ENCODE assay signal across 8 cellular contexts in genomic region chr3:152471814-152472605, GRCh38.
DNase-seq lines count a peak whose midpoint lies in the region; ATAC-seq and TF ChIP-seq lines count a peak whose summit lies in the region.

No MANE protein-coding gene starts in this region.

- peak; percentile 81 for DNase-seq in A673 (ENCODE audit: low spot score)
- peak; percentile 25 for DNase-seq in GM13977 (ENCODE audit: low spot score)
- peak; percentile 23 for DNase-seq in NCI-H446 treated with DMSO at 0.1 percent for 48 hours (lab: John Stamatoyannopoulos, UW)
- DNase-seq in activated CD4-positive, alpha-beta T cell treated with anti-CD3 and anti-CD28 coated beads, Interleukin-2, amount 50 U/mL, for 4 hours: peak; percentile 65 to 73
- peak in 8 of 10 donors; percentile 33 to 74 (median 55) for DNase-seq in dorsolateral prefrontal cortex
- DNase-seq in mesenchymal stem cell: peak; percentile 59
- peak; percentile 16 to 45 for DNase-seq in stimulated activated CD8-positive, alpha-beta memory T cell treated with anti-CD3 and anti-CD28 coated beads, Interleukin-4, amount 100 ng/mL, for 1 hour (ENCODE audit: low read depth in 2 of 2, low spot score in 1 of 2)

- no peak overlapping the region for H3K18ac ChIP-seq in mesenchymal stem cell (ENCODE audit: low read depth in 1 of 2, low read length in 2 of 2)

- H3K79me1 ChIP-seq in mesenchymal stem cell (replicated peaks; ENCODE audit: low read length, poor library complexity, severe bottlenecking): no peaks in the 10 kb centered on the region

- H3K4me2 ChIP-seq in mesenchymal stem cell (ENCODE audit: low read length, poor library complexity, severe bottlenecking): no peak overlapping the region

- H3K4me3 ChIP-seq in A673 (ENCODE audit: low read depth, low read length, poor library complexity, severe bottlenecking): peak overlapping the region; percentile 20
- peak overlapping the region in 57 of 59 donors; percentile 1 to 64 (median 38) for H3K4me3 ChIP-seq in dorsolateral prefrontal cortex
- peak overlapping the region in 1 of 2 experiments; percentile 47 for H3K4me3 ChIP-seq in mesenchymal stem cell (ENCODE audit: insufficient read depth in 1 of 2, low read depth in 1 of 2, low read length in 2 of 2)

- no TSS peak for BruUV-seq in A673 (replicated peaks; lab: Mats Ljungman, UMichigan)

- no peak overlapping the region for H2BK12ac ChIP-seq in mesenchymal stem cell (ENCODE audit: low read length in 2 of 2)

- peak overlapping the region; percentile 87 for H3K9ac ChIP-seq in mesenchymal stem cell (ENCODE audit: low read length)

- no peaks in the 10 kb centered on the region for H3K27me3 ChIP-seq in A673 (replicated peaks; ENCODE audit: insufficient read depth, low read depth, low read length, poor library complexity)
- no peaks in the 10 kb centered on the region for H3K27me3 ChIP-seq in dorsolateral prefrontal cortex
- no peaks in the 10 kb centered on the region for H3K27me3 ChIP-seq in mesenchymal stem cell (ENCODE audit: control insufficient read depth in 1 of 2, insufficient read depth in 1 of 2, low read length in 2 of 2)

- H3K14ac ChIP-seq in mesenchymal stem cell (ENCODE audit: low read length in 2 of 2): no peak overlapping the region

- H3K4me1 ChIP-seq in A673 (ENCODE audit: insufficient read depth, low read length, poor library complexity, severe bottlenecking) (no peaks in the 10 kb centered on the region), mesenchymal stem cell (ENCODE audit: control insufficient read depth, insufficient read depth, low read depth, low read length) (no peaks in the 10 kb centered on the region)

- H3K27ac ChIP-seq in A673 (ENCODE audit: low read depth, low read length, poor library complexity, severe bottlenecking) (no peak overlapping the region), dorsolateral prefrontal cortex (peak overlapping the region in 13 of 59 donors; percentile 19 to 59 (median 40)), mesenchymal stem cell (ENCODE audit: low read length, poor library complexity, severe bottlenecking) (no peak overlapping the region)

- H3K36me3 ChIP-seq in A673 (ENCODE audit: insufficient read depth, low read length, poor library complexity, severe bottlenecking): no peaks in the 10 kb centered on the region
- H3K36me3 ChIP-seq in mesenchymal stem cell (ENCODE audit: control insufficient read depth in 1 of 2, insufficient read depth in 2 of 2, low read depth in 1 of 2, low read length in 2 of 2): peaks cover 0 to 3% of the 10 kb centered on the region in 2 experiments

- ATAC-seq in HG02981 (IDR thresholded peaks at IDR 0.05; ENCODE audit: unreplicated experiment): peak; percentile 68

- intact Hi-C loops in A673 (cut with micrococcal nuclease; ENCODE audit: unreplicated experiment): loop anchor here (1.0 to 10.0 kb wide), 2 partner anchors 243 to 399 kb away; no protein-coding TSS in a partner anchor
- intact Hi-C loops in dorsolateral prefrontal cortex (cut with DNase I): loop anchor here (5.0 to 10.0 kb wide), 2 partner anchors 103 to 400 kb away; no protein-coding TSS in a partner anchor

- H4K91ac ChIP-seq in mesenchymal stem cell (ENCODE audit: low read length): no peak overlapping the region

- H3K23ac ChIP-seq in mesenchymal stem cell (ENCODE audit: low read length in 2 of 2): no peak overlapping the region

- H4K8ac ChIP-seq in mesenchymal stem cell (ENCODE audit: low read length): no peak overlapping the region

- H3K9me3 ChIP-seq in A673 (ENCODE audit: low read depth, low read length, poor library complexity, severe bottlenecking) (peaks cover 13% of the 10 kb centered on the region), mesenchymal stem cell (ENCODE audit: control insufficient read depth, low read length) (no peaks in the 10 kb centered on the region)

- H2BK15ac ChIP-seq in mesenchymal stem cell (ENCODE audit: low read depth, poor library complexity, severe bottlenecking): no peak overlapping the region

- WGBS in mesenchymal stem cell: 69% methylated on average over 11 of the region's 15 CpGs

- in situ Hi-C loops in GM13977 (cut with MboI; ENCODE audit: low pct_unique_long_range_greater_than_20kb, low sequenced_read_pairs, unreplicated experiment): loop anchor here (10.0 kb wide), 1 partner anchor 103 kb away; no protein-coding TSS in a partner anchor

- no peak overlapping the region for H2AFZ ChIP-seq in mesenchymal stem cell (ENCODE audit: low read depth, low read length)

- TF ChIP-seq CTCF in A673 (conservative IDR thresholded peaks at IDR 0.05; ENCODE audit: low read depth, low read length) (peak; percentile 80), GM13977 (IDR thresholded peaks at IDR 0.05; ENCODE audit: extremely low read depth, insufficient read depth, missing control alignments) (peak; percentile 69), dorsolateral prefrontal cortex (IDR thresholded peaks at IDR 0.05 in 54 of 56, conservative IDR thresholded peaks at IDR 0.05 in 2 of 56; ENCODE audit: low read depth in 1 of 56, partially characterized antibody in 56 of 56) (peak; percentile 54 to 91 (median 79))

- H2AK5ac ChIP-seq in mesenchymal stem cell (ENCODE audit: low read length, severe bottlenecking): no peak overlapping the region

- POLR2A ChIA-PET in A673 (lab: Charles Lee; ENCODE audit: low non-redundant PET): interaction anchor here (0.7 kb wide), 1 partner anchor 1276 kb away, joined by 4 read pairs; no protein-coding TSS in a partner anchor

- no peak overlapping the region for H3K4ac ChIP-seq in mesenchymal stem cell (ENCODE audit: low read depth in 1 of 2, low read length in 2 of 2)

- no peak overlapping the region for H2BK5ac ChIP-seq in mesenchymal stem cell (ENCODE audit: low read depth, low read length, poor library complexity, severe bottlenecking)

- CTCF ChIA-PET in A673 (lab: Charles Lee): interaction anchor here (0.7 to 1.7 kb wide), 5 partner anchors 53 to 1316 kb away, joined by 3 to 9 read pairs (median 7); no protein-coding TSS in a partner anchor

- H2BK120ac ChIP-seq in mesenchymal stem cell (ENCODE audit: low read depth, low read length): no peak overlapping the region

Comparison
In these comparisons a context has a peak if more than half of its experiments do, and no peak if none do; other contexts are left out.
1. DNase-seq: peak in every context shown above with its lines; median percentile 81 in A673; 69 in activated CD4-positive, alpha-beta T cell treated with anti-CD3 and anti-CD28 coated beads, Interleukin-2, amount 50 U/mL, for 4 hours; 59 in mesenchymal stem cell; 55 in dorsolateral prefrontal cortex; 30 in stimulated activated CD8-positive, alpha-beta memory T cell treated with anti-CD3 and anti-CD28 coated beads, Interleukin-4, amount 100 ng/mL, for 1 hour; 25 in GM13977; 23 in NCI-H446 treated with DMSO at 0.1 percent for 48 hours.